16 cellular contexts compared by ENCODE assay signal in the genomic region with DNA sequence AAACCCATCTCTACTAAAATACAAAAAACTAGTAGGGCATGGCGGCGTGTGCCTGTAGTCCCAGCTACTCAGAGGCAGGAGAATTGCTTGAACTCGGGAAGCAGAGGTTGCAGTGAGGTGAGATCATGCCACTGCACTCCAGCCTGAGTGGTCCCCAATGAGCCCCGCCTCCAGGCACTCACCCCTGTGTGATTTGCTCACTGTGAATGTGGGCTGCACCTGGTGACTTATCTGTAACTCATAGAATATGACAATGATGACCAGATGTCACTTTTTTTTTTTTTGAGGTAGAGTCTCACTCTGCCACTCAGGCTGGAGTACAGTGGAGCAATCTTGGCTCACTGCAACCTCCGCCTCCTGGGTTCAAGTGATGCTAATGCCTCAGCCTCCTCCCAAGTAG. TPM values are rescaled to one million over a fixed set of nuclear protein-coding genes. Genes with fewer than 3 reads are reported as not detected.
DNase-seq lines count a peak whose midpoint lies in the region; ATAC-seq and TF ChIP-seq lines count a peak whose summit lies in the region.
"Had no signal": no experiment of that assay in that cellular context is flagged by ENCODE, and none has a peak within 500 bp of the region (broad histone marks: within the 10 kb centered on the region; RNA-seq: fewer than 3 reads in every experiment).

No MANE protein-coding gene starts in this region.

- no peak overlapping the region for H2AFZ ChIP-seq in PC-3 (ENCODE audit: low read length)
- H2AFZ ChIP-seq in trophoblast cell (ENCODE audit: insufficient read depth, low read length, poor library complexity) = no peak overlapping the region
- H2AFZ ChIP-seq: GM23248 had no signal

- peaks cover 2% of the 10 kb centered on the region for H3K36me3 Mint-ChIP-seq in activated CD4-positive, alpha-beta T cell treated with anti-CD3 and anti-CD28 coated beads, Interleukin-2, amount 10 ng/mL, durations not matched to agents 24 days and 14 days (ENCODE audit: low read depth)

- ATAC-seq in PC-3 (no peak), HG02623 (IDR thresholded peaks at IDR 0.05; ENCODE audit: unreplicated experiment) (no peak)
- ATAC-seq: A549, GM12878, HCT116 had no signal

- 0 out of 2 replicates have a peak, but pooled peaks cover 4% of the 10 kb centered on the region for H3K9me2 ChIP-seq in PC-3 (replicated peaks; ENCODE audit: low read length)

- H4K91ac ChIP-seq in trophoblast cell (ENCODE audit: low read depth, low read length) = no peak overlapping the region

- no CpG with 5 or more reads among the region's 5 CpGs for WGBS in trophoblast cell (ENCODE audit: extremely low coverage, insufficient coverage, insufficient read length)

- H3K79me1 ChIP-seq in trophoblast cell (ENCODE audit: low read length) = no peaks in the 10 kb centered on the region

- H3K4me2 ChIP-seq in PC-3 (ENCODE audit: low read length) = no peak overlapping the region
- H3K4me2 ChIP-seq in trophoblast cell (ENCODE audit: low read length) = no peak overlapping the region
- H3K4me2 ChIP-seq: A549 had no signal

- intact Hi-C loops in activated CD4-positive, alpha-beta T cell treated with anti-CD3 and anti-CD28 coated beads, Interleukin-2, amount 10 ng/mL, durations not matched to agents 24 days and 14 days (cut with micrococcal nuclease) = no loop called here
- intact Hi-C loops in PC-3 (cut with micrococcal nuclease) = no loop called here

- no peaks in the 10 kb centered on the region for H3F3A ChIP-seq in PC-3 (ENCODE audit: low read length, unreplicated experiment)

- TF ChIP-seq CTCF in PC-3 (conservative IDR thresholded peaks at IDR 0.05; ENCODE audit: low read depth, low read length) (no peak), RWPE1 (conservative IDR thresholded peaks at IDR 0.05; ENCODE audit: low read depth) (no peak)

- no peak overlapping the region for H2BK12ac ChIP-seq in trophoblast cell (ENCODE audit: low read length)

- peaks cover 3% of the 10 kb centered on the region for H3K27me3 Mint-ChIP-seq in activated CD4-positive, alpha-beta T cell treated with anti-CD3 and anti-CD28 coated beads, Interleukin-2, amount 10 ng/mL, durations not matched to agents 24 days and 14 days

- DNase-seq in activated CD4-positive, alpha-beta T cell treated with anti-CD3 and anti-CD28 coated beads for 48 hours = peak; percentile 13
- DNase-seq in activated CD4-positive, alpha-beta T cell treated with anti-CD3 and anti-CD28 coated beads, Interleukin-2, amount 10 ng/mL, durations not matched to agents 24 days and 14 days = no peak
- DNase-seq in PC-3 = peak; percentile 25
- no peak for DNase-seq in RWPE1 (ENCODE audit: low spot score)
- no peak for DNase-seq in trophoblast cell
- DNase-seq in cerebellum (ENCODE audit: low spot score) = no peak
- DNase-seq: BE2C; CD4-positive, alpha-beta memory T cell; DMS79; GM23248 had no signal

- H3K23ac ChIP-seq in trophoblast cell (ENCODE audit: low read length) = no peak overlapping the region

- H3K27ac Mint-ChIP-seq in activated CD4-positive, alpha-beta T cell treated with anti-CD3 and anti-CD28 coated beads, Interleukin-2, amount 10 ng/mL, durations not matched to agents 24 days and 14 days = no peak overlapping the region
- H3K27ac Mint-ChIP-seq: CD4-positive, alpha-beta memory T cell had no signal

- no peak overlapping the region for H4K8ac ChIP-seq in trophoblast cell (ENCODE audit: low read depth, low read length)

- H3K27ac ChIP-seq in PC-3 (ENCODE audit: low read length) = no peak overlapping the region
- H3K27ac ChIP-seq in RWPE1 = peak overlapping the region; percentile 86
- H3K27ac ChIP-seq in trophoblast cell (ENCODE audit: low read depth, low read length) = no peak overlapping the region
- H3K27ac ChIP-seq: GM23248, HL-60 had no signal

- H3K14ac ChIP-seq in trophoblast cell (ENCODE audit: low read length) = no peak overlapping the region

- H3K9me3 ChIP-seq in PC-3 (ENCODE audit: low read length) (no peaks in the 10 kb centered on the region), trophoblast cell (ENCODE audit: insufficient read depth, low read depth, low read length) (no peaks in the 10 kb centered on the region)
- H3K9me3 ChIP-seq: A549, BE2C had no signal

- H2BK120ac ChIP-seq in trophoblast cell (ENCODE audit: insufficient read depth, low read length, poor library complexity) = no peak overlapping the region

- no peak overlapping the region for H2AK5ac ChIP-seq in trophoblast cell (ENCODE audit: low read length)

- H3K4ac ChIP-seq in trophoblast cell (ENCODE audit: low read depth, low read length) = no peak overlapping the region

- no peaks in the 10 kb centered on the region for H3K36me3 ChIP-seq in PC-3 (ENCODE audit: low read depth, low read length)
- H3K36me3 ChIP-seq in trophoblast cell (ENCODE audit: control insufficient read depth in 1 of 2, insufficient read depth in 2 of 2, low read length in 2 of 2) = no peaks in the 10 kb centered on the region
- H3K36me3 ChIP-seq: BE2C had no signal

- POLR2A ChIA-PET in PC-3 (lab: Charles Lee; ENCODE audit: unreplicated experiment) (no interaction called here), RWPE1 (lab: Yijun Ruan, JAX; ENCODE audit: low non-redundant PET) (no interaction called here)

- CTCF ChIA-PET in PC-3 (lab: Charles Lee) (interaction anchor here (0.6 kb wide), 1 partner anchor 239 kb away, joined by 3 read pairs; no protein-coding TSS in a partner anchor), RWPE1 (lab: Yijun Ruan, JAX) (interaction anchor here (0.7 kb wide), 1 partner anchor 297 kb away, joined by 3 read pairs; no protein-coding TSS in a partner anchor)

- no peak overlapping the region for H3K4me3 ChIP-seq in PC-3 (ENCODE audit: low read length)
- peak overlapping the region; percentile 29 for H3K4me3 ChIP-seq in trophoblast cell (ENCODE audit: low read depth, low read length)
- H3K4me3 ChIP-seq: A549, GM12878, GM23248 had no signal

- BruUV-seq in PC-3 (replicated peaks; lab: Mats Ljungman, UMichigan) = no TSS peak

- no peaks in the 10 kb centered on the region for H3K27me3 ChIP-seq in PC-3 (ENCODE audit: low read length)
- H3K27me3 ChIP-seq in trophoblast cell (ENCODE audit: insufficient read depth, low read length) = no peaks in the 10 kb centered on the region
- H3K27me3 ChIP-seq: BE2C had no signal

- no peak overlapping the region for H4K12ac ChIP-seq in trophoblast cell (ENCODE audit: low read depth, low read length)

- H3K4me1 Mint-ChIP-seq in activated CD4-positive, alpha-beta T cell treated with anti-CD3 and anti-CD28 coated beads, Interleukin-2, amount 10 ng/mL, durations not matched to agents 24 days and 14 days = no peaks in the 10 kb centered on the region

- no peak overlapping the region for H3K4me3 Mint-ChIP-seq in activated CD4-positive, alpha-beta T cell treated with anti-CD3 and anti-CD28 coated beads, Interleukin-2, amount 10 ng/mL, durations not matched to agents 24 days and 14 days
- H3K4me3 Mint-ChIP-seq: CD4-positive, alpha-beta memory T cell had no signal

- H3K9me3 Mint-ChIP-seq in activated CD4-positive, alpha-beta T cell treated with anti-CD3 and anti-CD28 coated beads, Interleukin-2, amount 10 ng/mL, durations not matched to agents 24 days and 14 days = peaks cover 10% of the 10 kb centered on the region

- H3K79me2 ChIP-seq in PC-3 (ENCODE audit: low read length) (no peaks in the 10 kb centered on the region), trophoblast cell (ENCODE audit: control insufficient read depth, insufficient read depth, low read length, poor library complexity) (no peaks in the 10 kb centered on the region)

- 0 out of 2 replicates have a peak, but pooled peaks cover 5% of the 10 kb centered on the region for H3K4me1 ChIP-seq in PC-3 (ENCODE audit: insufficient read depth, low read length)
- H3K4me1 ChIP-seq in trophoblast cell (ENCODE audit: control insufficient read depth in 1 of 2, insufficient read depth in 2 of 2, low read length in 2 of 2) = no peaks in the 10 kb centered on the region
- H3K4me1 ChIP-seq: A549, BE2C had no signal

- no peak overlapping the region for H3K9ac ChIP-seq in PC-3 (ENCODE audit: low read length)
- H3K9ac ChIP-seq in trophoblast cell (ENCODE audit: low read length) = no peak overlapping the region
- H3K9ac ChIP-seq: GM23248 had no signal

- H3K18ac ChIP-seq in trophoblast cell (ENCODE audit: low read length) = no peak overlapping the region

- H2BK5ac ChIP-seq in trophoblast cell (ENCODE audit: low read depth, low read length, poor library complexity) = no peak overlapping the region

- H4K20me1 ChIP-seq in PC-3 (ENCODE audit: low read length) = no peaks in the 10 kb centered on the region

RNA-seq across cellular contexts. Expression of a gene that starts 49.0 kb away (rescaled TPM):
- 86.3 and 88.5 TPM in 2 replicates for total RNA-seq in activated CD4-positive, alpha-beta T cell treated with anti-CD3 and anti-CD28 coated beads, Interleukin-2, amount 10 ng/mL, durations not matched to agents 24 days and 14 days
- total RNA-seq in PC-3 (2014; rRNA removed) (0.87 TPM in 1 of 2 replicates, not detected in the other), cerebellum (17.4 TPM)
- polyA plus RNA-seq in trophoblast cell (2013) = 318 and 340 TPM in 2 replicates
- total RNA-seq: G401, GM23248 had no signal
- polyA plus RNA-seq: A549, GM23248 had no signal

Comparison
In these comparisons a context has a peak if more than half of its experiments do, and no peak if none do; other contexts are left out.
1. DNase-seq: peak in activated CD4-positive, alpha-beta T cell treated with anti-CD3 and anti-CD28 coated beads for 48 hours (single experiment) and PC-3 (single experiment); none in activated CD4-positive, alpha-beta T cell treated with anti-CD3 and anti-CD28 coated beads, Interleukin-2, amount 10 ng/mL, durations not matched to agents 24 days and 14 days (single experiment), RWPE1 (single experiment), trophoblast cell (0 of 2) and cerebellum (single experiment).